ENCODE assay signal across 34 cellular contexts in the genomic region with DNA sequence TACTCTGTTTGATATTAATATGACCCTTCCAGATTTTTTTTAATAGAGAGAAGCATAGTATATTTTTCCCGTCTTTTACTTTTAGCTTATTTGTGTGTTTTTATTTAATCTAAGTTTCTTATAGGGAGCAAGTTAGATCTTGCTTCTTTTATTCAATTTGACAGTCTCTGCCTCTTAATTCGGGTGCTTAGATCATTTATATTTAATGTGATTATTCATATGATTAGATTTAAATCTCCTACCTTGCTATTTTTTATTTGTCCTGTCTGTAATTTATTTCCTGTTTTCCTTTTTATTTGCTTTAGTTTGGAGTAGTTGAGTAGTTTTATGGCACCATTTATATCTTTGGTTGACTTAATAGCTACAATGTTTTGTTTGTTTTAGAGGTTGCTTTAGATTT.
"Had no signal": no experiment of that assay in that cellular context is flagged by ENCODE, and none has a peak within 500 bp of the region (broad histone marks: within the 10 kb centered on the region; RNA-seq: fewer than 3 reads in every experiment).

No MANE protein-coding gene starts in this region.

- H3K27me3 ChIP-seq: MG63 had no signal

- H3K36me3 ChIP-seq: MG63 had no signal

- H3K4me3 ChIP-seq: MG63 had no signal

- DNase-seq: Karpas-422, Kasumi-1, MG63, MM.1S, MV-4-11, NCI-H1048, NCI-H1092, NCI-H1092 treated with DMSO at 0.1 percent for 48 hours, NCI-H1105, NCI-H1105 treated with DMSO at 0.1 percent for 48 hours, NCI-H1417, NCI-H1417 treated with DMSO at 0.1 percent for 48 hours, NCI-H1436, NCI-H1436 treated with DMSO at 0.1 percent for 48 hours, NCI-H146, NCI-H1694, NCI-H1694 treated with DMSO at 0.1 percent for 48 hours, NCI-H187, NCI-H187 treated with DMSO at 0.1 percent for 48 hours, NCI-H1930, NCI-H2029, NCI-H2029 treated with DMSO at 0.1 percent for 48 hours, NCI-H2081, NCI-H2081 treated with DMSO at 0.1 percent for 48 hours, NCI-H2107, NCI-H2171, NCI-H2171 treated with DMSO at 0.1 percent for 48 hours, NCI-H2227 treated with DMSO at 0.1 percent for 48 hours, NCI-H226, NCI-H345, NCI-H446, NCI-H446 treated with DMSO at 0.1 percent for 48 hours, NCI-H510A, NCI-H510A treated with DMSO at 0.1 percent for 48 hours had no signal
